In the genomic region with DNA sequence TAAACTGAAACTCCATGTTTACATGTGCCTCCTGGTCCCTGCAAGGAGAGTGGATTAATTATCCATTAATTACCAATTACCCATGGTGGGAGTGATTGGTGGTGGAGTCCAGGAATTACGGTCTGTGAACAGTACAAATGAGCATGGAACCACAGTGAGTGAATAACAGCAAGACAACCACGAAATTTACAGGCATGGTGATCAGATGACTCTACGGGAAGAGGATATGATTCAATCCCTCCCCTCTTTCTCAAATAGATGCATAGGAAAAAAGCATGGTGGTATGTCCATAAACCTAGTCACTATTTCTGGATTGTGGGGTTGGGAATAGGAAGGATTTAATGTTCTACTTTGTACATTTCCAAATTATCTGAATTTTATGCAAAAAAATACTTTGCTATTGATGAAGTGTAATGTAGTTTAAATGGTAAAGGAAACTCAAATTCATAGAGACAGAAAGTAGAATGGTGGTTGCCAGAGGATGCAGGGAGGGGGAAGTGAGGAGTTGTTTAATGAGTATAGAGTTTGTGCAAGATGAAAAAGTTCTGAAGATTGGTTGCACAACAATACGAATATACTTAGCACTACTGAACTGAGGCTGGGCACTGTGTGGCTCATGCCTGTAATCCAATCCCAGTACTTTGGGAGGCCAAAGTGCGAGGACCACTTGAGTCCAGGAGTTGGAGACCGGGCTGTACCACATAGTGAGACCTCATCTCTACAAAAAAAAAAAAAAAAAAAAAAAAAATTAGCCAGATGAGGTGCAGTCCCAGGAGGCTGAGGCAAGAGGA, we compare ENCODE assay signal across 19 cellular contexts. TPM values are rescaled to one million over a fixed set of nuclear protein-coding genes. Genes with fewer than 3 reads are reported as not detected.
DNase-seq lines count a peak whose midpoint lies in the region; ATAC-seq and TF ChIP-seq lines count a peak whose summit lies in the region.
"Had no signal": no experiment of that assay in that cellular context is flagged by ENCODE, and none has a peak within 500 bp of the region (broad histone marks: within the 10 kb centered on the region; RNA-seq: fewer than 3 reads in every experiment).

No MANE protein-coding gene starts in this region.

- TF ChIP-seq CTCF in AG10803 (conservative IDR thresholded peaks at IDR 0.05; ENCODE audit: low read length) (no peak), foreskin keratinocyte (conservative IDR thresholded peaks at IDR 0.05) (no peak), heart left ventricle (IDR thresholded peaks at IDR 0.05) (no peak)

- H2AFZ ChIP-seq in GM23248, result peak overlapping the region; percentile 13; the same call in 1 of the 2 replicates

- H4K20me1 ChIP-seq in GM23248 (ENCODE audit: insufficient read depth), result no peaks in the 10 kb centered on the region

- H3K36me3 ChIP-seq in GM23248 (ENCODE audit: low read depth), result no peaks in the 10 kb centered on the region
- H3K36me3 ChIP-seq in SJSA1, result no peaks in the 10 kb centered on the region
- no peaks in the 10 kb centered on the region for H3K36me3 ChIP-seq in heart left ventricle
- H3K36me3 ChIP-seq: gastrocnemius medialis had no signal

- intact Hi-C loops in heart left ventricle (cut with DNase I), result loop anchor here in 1 of 10 donors (10.0 kb wide), 1 partner anchor 95 kb away; no protein-coding TSS in a partner anchor

- ATAC-seq in foreskin keratinocyte (peak; percentile 48), heart left ventricle (no peak), GM18858 (IDR thresholded peaks at IDR 0.05; ENCODE audit: unreplicated experiment) (no peak)
- ATAC-seq: gastrocnemius medialis, psoas muscle had no signal

- no peak overlapping the region for H3K27ac ChIP-seq in GM23248
- H3K27ac ChIP-seq in SJSA1, result peak overlapping the region; percentile 13; the same call in 1 of the 2 replicates
- H3K27ac ChIP-seq in foreskin keratinocyte, result no peak overlapping the region
- H3K27ac ChIP-seq in heart left ventricle, result no peak overlapping the region
- H3K27ac ChIP-seq: gastrocnemius medialis, psoas muscle had no signal

- no peak overlapping the region for H3K9ac ChIP-seq in GM23248

- peaks cover 16% of the 10 kb centered on the region for H3K4me1 ChIP-seq in GM23248 (ENCODE audit: insufficient read depth)
- H3K4me1 ChIP-seq in SJSA1 (replicated peaks), result peaks cover 9% of the 10 kb centered on the region
- H3K4me1 ChIP-seq in foreskin keratinocyte, result peaks cover 3% of the 10 kb centered on the region
- no peaks in the 10 kb centered on the region for H3K4me1 ChIP-seq in heart left ventricle
- H3K4me1 ChIP-seq: gastrocnemius medialis, psoas muscle had no signal

- H3F3A ChIP-seq in GM23248 (ENCODE audit: insufficient read depth), result peaks cover 6% of the 10 kb centered on the region; the same call in 1 of the 2 replicates

- H3K79me2 ChIP-seq in GM23248 (ENCODE audit: insufficient read depth), result no peaks in the 10 kb centered on the region

- no peak overlapping the region for H3K4me2 ChIP-seq in GM23248 (ENCODE audit: unreplicated experiment)

- no peaks in the 10 kb centered on the region for H3K27me3 ChIP-seq in GM23248 (replicated peaks; ENCODE audit: insufficient read depth)
- H3K27me3 ChIP-seq in SJSA1 (replicated peaks), result no peaks in the 10 kb centered on the region
- H3K27me3 ChIP-seq in foreskin keratinocyte, result no peaks in the 10 kb centered on the region
- peaks cover 0 to 12% (median 0%) of the 10 kb centered on the region in 9 donors for H3K27me3 ChIP-seq in heart left ventricle
- H3K27me3 ChIP-seq: gastrocnemius medialis had no signal

- H3K9me2 ChIP-seq in GM23248 (ENCODE audit: insufficient read depth), result no peaks in the 10 kb centered on the region

- no peak for TF ChIP-seq POLR2A in heart left ventricle (IDR thresholded peaks at IDR 0.05)

- DNase-seq in AG10803 (ENCODE audit: low read depth), result peak; percentile 28
- peak; percentile 58 for DNase-seq in GM23248
- no peak for DNase-seq in SJSA1 (ENCODE audit: low read depth in 1 of 2, low spot score in 2 of 2)
- peak; percentile 14 to 47 for DNase-seq in foreskin keratinocyte
- no peak for DNase-seq in stimulated activated CD4-positive, alpha-beta T cell treated with anti-CD3 and anti-CD28 coated beads, Interleukin-15, amount 100 ng/mL, for 24 hours
- DNase-seq in heart left ventricle, result no peak
- no peak for DNase-seq in retina
- DNase-seq: activated CD4-positive, alpha-beta T cell treated with anti-CD3 and anti-CD28 coated beads for 48 hours; AML-193; aorta; DMS153; gastrocnemius medialis; kidney glomerular epithelial cell; NCI-H1105 treated with DMSO at 0.1 percent for 48 hours; NCI-H446; psoas muscle; RPMI8226; stimulated activated CD4-positive, alpha-beta T cell treated with anti-CD3 and anti-CD28 coated beads, Interleukin-1b, Interleukin-23, amount 100 ng/mL, for 48 hours had no signal

- no peaks in the 10 kb centered on the region for H3K9me3 ChIP-seq in GM23248 (ENCODE audit: low read depth)
- H3K9me3 ChIP-seq in SJSA1 (replicated peaks), result no peaks in the 10 kb centered on the region
- H3K9me3 ChIP-seq in heart left ventricle, result no peaks in the 10 kb centered on the region
- H3K9me3 ChIP-seq: gastrocnemius medialis, psoas muscle had no signal

- WGBS in GM23248 (ENCODE audit: low coverage in 1 of 2, low lambda C conversion rate in 2 of 2, missing lambda C conversion rate in 2 of 2), 2 experiments, result 50 to 63% methylated on average over 6 of the region's 6 CpGs
- WGBS in heart left ventricle, 4 donors, result 80 to 92% (median 85%) methylated on average over 6 of the region's 6 CpGs

- H3K4me3 ChIP-seq in AG10803 (ENCODE audit: low read length), result no peak overlapping the region
- no peak overlapping the region for H3K4me3 ChIP-seq in GM23248
- no peak overlapping the region for H3K4me3 ChIP-seq in SJSA1
- no peak overlapping the region for H3K4me3 ChIP-seq in heart left ventricle
- H3K4me3 ChIP-seq: gastrocnemius medialis, psoas muscle had no signal

- in situ Hi-C loops in GM23248 (cut with MboI), result no loop called here

RNA-seq across cellular contexts. Expression of a gene that starts 41.2 kb away (rescaled TPM):
- 313 and 349 TPM in 2 replicates for total RNA-seq in GM23248 (2014; rRNA removed; shearing (Covaris generic))
- polyA plus RNA-seq in GM23248 (2016; fragmentation: Nextera tagmentation; extraction: Ambion mirVana) (590 and 607 TPM in 2 replicates), foreskin keratinocyte (153 and 156 TPM in 2 replicates), heart left ventricle (1 to 10 TPM in 1 of 2 donors, under 1 TPM in 1; 0.33 to 1.7 TPM)
- 277 and 288 TPM in 2 replicates for total RNA-seq in SJSA1 (2014; rRNA removed; shearing (Covaris generic))
- total RNA-seq in foreskin keratinocyte (149 and 164 TPM in 2 replicates), heart left ventricle (10 to 100 TPM in 2 of 9 donors, 1 to 10 TPM in 3, under 1 TPM in 3, not detected in 1; 0.52 to 14.5 (median 1.5) TPM)

RNA-seq across cellular contexts. Expression of a gene that starts 53.3 kb away (rescaled TPM):
- 76.8 and 83.0 TPM in 2 replicates for total RNA-seq in GM23248 (2014; rRNA removed; shearing (Covaris generic))
- 119 and 122 TPM in 2 replicates for polyA plus RNA-seq in GM23248 (2016; fragmentation: Nextera tagmentation; extraction: Ambion mirVana)
- 519 and 584 TPM in 2 replicates for total RNA-seq in SJSA1 (2014; rRNA removed; shearing (Covaris generic))
- 23.3 and 31.2 TPM in 2 replicates for total RNA-seq in foreskin keratinocyte
- 10.9 and 12.0 TPM in 2 replicates for polyA plus RNA-seq in foreskin keratinocyte
- total RNA-seq in heart left ventricle, result 10 to 100 TPM; 14.1 to 36.7 (median 17.1) TPM
- polyA plus RNA-seq in heart left ventricle, result 10 to 100 TPM in 1 of 2 donors, 1 to 10 TPM in 1; 7.7 to 12.5 TPM

Comparison
In these comparisons a context has a peak if more than half of its experiments do, and no peak if none do; other contexts are left out.
1. DNase-seq: peak in AG10803 (single experiment), GM23248 (single experiment) and foreskin keratinocyte (2 of 2); none in SJSA1 (0 of 2), stimulated activated CD4-positive, alpha-beta T cell treated with anti-CD3 and anti-CD28 coated beads, Interleukin-15, amount 100 ng/mL, for 24 hours (single experiment), heart left ventricle (0 of 5) and retina (single experiment).